In genomic region chr1:88179943-88180342, GRCh38 we compare ENCODE assay signal across 1 cellular context.
TF ChIP-seq lines count a peak whose summit lies in the region.

No MANE protein-coding gene starts in this region.

TF ChIP-seq in HepG2, 621 proteins besides CTCF, POLR2A, EP300 and RAD21 (continued from another document):
- TF ChIP-seq ZBTB40 (IDR thresholded peaks at IDR 0.05) (no peak), ZBTB40 (CRISPR knock-in tag; IDR thresholded peaks at IDR 0.05) (no peak), SMARCC2 (IDR thresholded peaks at IDR 0.05) (no peak)
